ENCODE assay signal across 8 cellular contexts in the genomic region with DNA sequence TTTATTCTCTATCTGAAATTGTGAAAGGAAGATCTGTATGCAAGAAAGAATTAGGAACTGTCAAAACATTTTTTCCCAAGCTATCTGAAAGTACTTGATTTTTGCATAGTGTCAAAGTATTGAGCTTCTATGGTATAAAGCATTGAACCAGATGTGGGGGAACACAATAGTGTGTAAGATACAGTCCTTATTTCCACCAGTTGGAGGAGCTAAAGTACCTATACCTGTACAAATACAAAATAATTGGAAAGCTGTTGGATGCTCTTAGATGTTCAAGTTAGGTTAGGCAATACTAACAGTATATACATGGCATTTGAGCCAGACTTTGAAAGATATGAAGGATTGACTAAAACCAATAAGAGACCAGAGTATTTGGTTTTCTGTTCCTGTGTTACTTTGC.
DNase-seq lines count a peak whose midpoint lies in the region; ATAC-seq and TF ChIP-seq lines count a peak whose summit lies in the region.

No MANE protein-coding gene starts in this region.

- DNase-seq in A172 (ENCODE audit: low spot score) (peak; percentile 10), T-helper 17 cell (no peak), SHP77 treated with DMSO at 0.1 percent for 48 hours (lab: John Stamatoyannopoulos, UW) (no peak), Peyer's patch (no peak)
- no peak for DNase-seq in natural killer cell treated with Interleukin-12 subunit alpha and Interleukin-12 subunit beta and Interleukin-15 and Interleukin-18, amount 100 ng/mL, for 72 hours (ENCODE audit: low spot score)

- ATAC-seq in GM18519 (IDR thresholded peaks at IDR 0.05; ENCODE audit: low FRiP score, unreplicated experiment) = peak; percentile 91
- ATAC-seq in HG03175 (IDR thresholded peaks at IDR 0.05; ENCODE audit: unreplicated experiment) = peak; percentile 80
- ATAC-seq in activated T-helper 17 cell treated with anti-CD3 and anti-CD28 coated beads, Interleukin-2, amount 50 U/mL, for 72 hours (replicated peaks) = peak; percentile 31
- ATAC-seq in natural killer cell treated with Interleukin-12 subunit alpha and Interleukin-12 subunit beta and Interleukin-15 and Interleukin-18, amount 100 ng/mL, for 72 hours = peak; percentile 60 to 67
- ATAC-seq in T-helper 17 cell = no peak

- no peak for TF ChIP-seq POLR2A in Peyer's patch (IDR thresholded peaks at IDR 0.05)

- H3K36me3 Mint-ChIP-seq in activated T-helper 17 cell treated with anti-CD3 and anti-CD28 coated beads, Interleukin-2, amount 50 U/mL, for 72 hours (ENCODE audit: low read depth) = no peaks in the 10 kb centered on the region
- no peaks in the 10 kb centered on the region for H3K36me3 Mint-ChIP-seq in natural killer cell treated with Interleukin-12 subunit alpha and Interleukin-12 subunit beta and Interleukin-15 and Interleukin-18, amount 100 ng/mL, for 72 hours
- H3K36me3 Mint-ChIP-seq in T-helper 17 cell (ENCODE audit: low read depth) = no peaks in the 10 kb centered on the region

- peaks cover 6% of the 10 kb centered on the region for H3K27me3 Mint-ChIP-seq in activated T-helper 17 cell treated with anti-CD3 and anti-CD28 coated beads, Interleukin-2, amount 50 U/mL, for 72 hours
- H3K27me3 Mint-ChIP-seq in natural killer cell treated with Interleukin-12 subunit alpha and Interleukin-12 subunit beta and Interleukin-15 and Interleukin-18, amount 100 ng/mL, for 72 hours = no peaks in the 10 kb centered on the region
- H3K27me3 Mint-ChIP-seq in T-helper 17 cell = peaks cover 7% of the 10 kb centered on the region

- no peak overlapping the region for H3K4me3 ChIP-seq in Peyer's patch

- no peaks in the 10 kb centered on the region for H3K36me3 ChIP-seq in Peyer's patch

- no peaks in the 10 kb centered on the region for H3K9me3 ChIP-seq in T-helper 17 cell (ENCODE audit: control insufficient read depth, low read length, poor library complexity, severe bottlenecking)
- H3K9me3 ChIP-seq in Peyer's patch = no peaks in the 10 kb centered on the region

- TF ChIP-seq CTCF in Peyer's patch (IDR thresholded peaks at IDR 0.05) = peak in 1 of 6 experiments; percentile 30

- no peaks in the 10 kb centered on the region for H3K9me3 Mint-ChIP-seq in activated T-helper 17 cell treated with anti-CD3 and anti-CD28 coated beads, Interleukin-2, amount 50 U/mL, for 72 hours
- no peaks in the 10 kb centered on the region for H3K9me3 Mint-ChIP-seq in natural killer cell treated with Interleukin-12 subunit alpha and Interleukin-12 subunit beta and Interleukin-15 and Interleukin-18, amount 100 ng/mL, for 72 hours

- H3K27me3 ChIP-seq in Peyer's patch = no peaks in the 10 kb centered on the region

- no peaks in the 10 kb centered on the region for H3K4me1 Mint-ChIP-seq in activated T-helper 17 cell treated with anti-CD3 and anti-CD28 coated beads, Interleukin-2, amount 50 U/mL, for 72 hours
- peaks cover 0 to 3% of the 10 kb centered on the region in 2 donors for H3K4me1 Mint-ChIP-seq in natural killer cell treated with Interleukin-12 subunit alpha and Interleukin-12 subunit beta and Interleukin-15 and Interleukin-18, amount 100 ng/mL, for 72 hours (ENCODE audit: low read depth in 2 of 2)
- H3K4me1 Mint-ChIP-seq in T-helper 17 cell = no peaks in the 10 kb centered on the region

- H3K4me3 Mint-ChIP-seq in activated T-helper 17 cell treated with anti-CD3 and anti-CD28 coated beads, Interleukin-2, amount 50 U/mL, for 72 hours = no peak overlapping the region
- no peak overlapping the region for H3K4me3 Mint-ChIP-seq in natural killer cell treated with Interleukin-12 subunit alpha and Interleukin-12 subunit beta and Interleukin-15 and Interleukin-18, amount 100 ng/mL, for 72 hours
- H3K4me3 Mint-ChIP-seq in T-helper 17 cell = no peak overlapping the region

- no peaks in the 10 kb centered on the region for H3K4me1 ChIP-seq in Peyer's patch

- no peak overlapping the region for H3K27ac Mint-ChIP-seq in activated T-helper 17 cell treated with anti-CD3 and anti-CD28 coated beads, Interleukin-2, amount 50 U/mL, for 72 hours
- H3K27ac Mint-ChIP-seq in natural killer cell treated with Interleukin-12 subunit alpha and Interleukin-12 subunit beta and Interleukin-15 and Interleukin-18, amount 100 ng/mL, for 72 hours = no peak overlapping the region
- no peak overlapping the region for H3K27ac Mint-ChIP-seq in T-helper 17 cell

- H3K27ac ChIP-seq in Peyer's patch = no peak overlapping the region
